In the genomic region with DNA sequence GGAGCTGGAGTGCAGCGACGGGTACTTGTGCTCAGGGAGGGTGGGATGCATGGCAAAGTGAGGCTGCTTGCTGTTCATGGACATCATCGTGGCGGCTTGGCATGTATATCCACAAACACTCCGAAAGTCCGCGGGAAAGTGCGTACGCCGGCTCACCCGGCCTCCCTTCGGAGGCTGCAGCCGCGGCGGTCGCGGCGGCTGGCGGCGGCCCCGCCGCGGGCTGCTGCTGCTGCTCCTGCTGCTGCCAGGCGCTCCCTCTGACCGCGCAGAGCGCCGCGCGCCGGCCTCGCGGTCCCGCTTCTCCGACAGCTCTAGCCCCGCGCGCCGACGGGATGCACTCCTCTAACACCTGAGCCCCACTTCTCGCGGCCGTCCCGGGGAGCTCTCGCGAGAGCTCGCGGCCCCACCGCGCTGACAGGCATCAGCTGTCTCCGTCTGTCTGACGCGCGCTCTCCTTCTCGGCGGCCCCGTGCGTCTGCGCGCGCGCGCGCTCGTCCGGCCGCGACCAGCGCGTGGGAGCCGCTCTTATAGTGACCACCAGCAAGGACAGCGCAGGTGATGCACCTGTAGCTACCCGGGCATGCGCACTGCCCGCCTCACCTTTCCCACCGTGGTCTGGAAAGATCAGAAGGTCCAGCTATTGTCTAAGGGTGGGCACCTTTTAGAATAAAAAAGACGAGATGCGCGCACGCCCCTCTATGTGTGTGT, we compare ENCODE assay signal across 8 cellular contexts. TPM values are rescaled to one million over a fixed set of nuclear protein-coding genes. Genes with fewer than 3 reads are reported as not detected.
A peak's percentile ranks its signal among the peaks of the same experiment; 100 is the strongest.
DNase-seq lines count a peak whose midpoint lies in the region; ATAC-seq and TF ChIP-seq lines count a peak whose summit lies in the region.

A gene with protein sequence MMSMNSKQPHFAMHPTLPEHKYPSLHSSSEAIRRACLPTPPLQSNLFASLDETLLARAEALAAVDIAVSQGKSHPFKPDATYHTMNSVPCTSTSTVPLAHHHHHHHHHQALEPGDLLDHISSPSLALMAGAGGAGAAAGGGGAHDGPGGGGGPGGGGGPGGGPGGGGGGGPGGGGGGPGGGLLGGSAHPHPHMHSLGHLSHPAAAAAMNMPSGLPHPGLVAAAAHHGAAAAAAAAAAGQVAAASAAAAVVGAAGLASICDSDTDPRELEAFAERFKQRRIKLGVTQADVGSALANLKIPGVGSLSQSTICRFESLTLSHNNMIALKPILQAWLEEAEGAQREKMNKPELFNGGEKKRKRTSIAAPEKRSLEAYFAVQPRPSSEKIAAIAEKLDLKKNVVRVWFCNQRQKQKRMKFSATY (minus strand): TSS at position 313 of the 708 bp plus-strand sequence. CDS start 226 bp downstream, at position 87.

- no peaks in the 10 kb centered on the region for H3K79me2 ChIP-seq in ACC112 (ENCODE audit: control insufficient read depth, insufficient read depth, low read length, unreplicated experiment)
- no peaks in the 10 kb centered on the region for H3K79me2 ChIP-seq in trophoblast cell (ENCODE audit: control insufficient read depth, insufficient read depth, low read length, poor library complexity)

- H2AFZ ChIP-seq in ACC112 (ENCODE audit: low read length, unreplicated experiment) (peak within 1 kb of the TSS; percentile 10), trophoblast cell (ENCODE audit: insufficient read depth, low read length, poor library complexity) (peak within 1 kb of the TSS; percentile 84)

- no peaks in the 10 kb centered on the region for H3K4me1 ChIP-seq in ACC112 (ENCODE audit: control insufficient read depth, insufficient read depth, low read length, unreplicated experiment)
- peaks cover 13 to 21% of the 10 kb centered on the region in 2 experiments for H3K4me1 ChIP-seq in trophoblast cell (ENCODE audit: control insufficient read depth in 1 of 2, insufficient read depth in 2 of 2, low read length in 2 of 2)

- H2BK12ac ChIP-seq in trophoblast cell (ENCODE audit: low read length), result no peak within 1 kb of the TSS

- H4K12ac ChIP-seq in trophoblast cell (ENCODE audit: low read depth, low read length), result no peak within 1 kb of the TSS

- H3K4me3 ChIP-seq in ACC112 (ENCODE audit: low read depth, low read length), result peak within 1 kb of the TSS; percentile 38; the same call in 1 of the 2 replicates
- no peak within 1 kb of the TSS for H3K4me3 ChIP-seq in fibroblast of mammary gland (ENCODE audit: control insufficient read depth, low read depth, low read length)
- H3K4me3 ChIP-seq in trophoblast cell (ENCODE audit: low read depth, low read length), result peak within 1 kb of the TSS; percentile 69

- H2BK120ac ChIP-seq in trophoblast cell (ENCODE audit: insufficient read depth, low read length, poor library complexity), result no peak within 1 kb of the TSS

- no peak within 1 kb of the TSS for H3K18ac ChIP-seq in trophoblast cell (ENCODE audit: low read length)

- DNase-seq in NCI-H345 (lab: John Stamatoyannopoulos, UW), result peak; percentile 95
- DNase-seq in activated CD4-positive, alpha-beta T cell treated with anti-CD3 and anti-CD28 coated beads, Interleukin-2, amount 50 U/mL, for 48 hours, result peak; percentile 71 to 75
- peak; percentile 30 for DNase-seq in fibroblast of mammary gland (ENCODE audit: low read depth)
- peak; percentile 11 to 45 for DNase-seq in trophoblast cell
- DNase-seq in SKM-1 (lab: John Stamatoyannopoulos, UW; ENCODE audit: unreplicated experiment), result no peak

- H4K8ac ChIP-seq in trophoblast cell (ENCODE audit: low read depth, low read length), result no peak within 1 kb of the TSS

- H3K27ac ChIP-seq in ACC112 (ENCODE audit: low read depth, low read length), result no peak within 1 kb of the TSS
- H3K27ac ChIP-seq in trophoblast cell (ENCODE audit: low read depth, low read length), result no peak within 1 kb of the TSS

- peaks cover 13% of the 10 kb centered on the region for H3K9me3 ChIP-seq in trophoblast cell (ENCODE audit: insufficient read depth, low read depth, low read length)

- no CpG with 5 or more reads among the region's 80 CpGs for WGBS in trophoblast cell (ENCODE audit: extremely low coverage, insufficient coverage, insufficient read length)

- ATAC-seq in GM19023 (IDR thresholded peaks at IDR 0.05; ENCODE audit: unreplicated experiment), result peak; percentile 84
- ATAC-seq in HG03139 (IDR thresholded peaks at IDR 0.05; ENCODE audit: unreplicated experiment), result peak; percentile 86

- H3K9ac ChIP-seq in trophoblast cell (ENCODE audit: low read length), result no peak within 1 kb of the TSS

- H3K36me3 ChIP-seq in ACC112 (ENCODE audit: insufficient read depth, low read length) (no peaks in the 10 kb centered on the region), trophoblast cell (ENCODE audit: control insufficient read depth in 1 of 2, insufficient read depth in 2 of 2, low read length in 2 of 2) (no peaks in the 10 kb centered on the region)

- peak within 1 kb of the TSS; percentile 75 for H3K4me2 ChIP-seq in trophoblast cell (ENCODE audit: low read length)

- H3K27me3 ChIP-seq in ACC112 (ENCODE audit: insufficient read depth, low read length), result peaks cover 96% of the 10 kb centered on the region
- H3K27me3 ChIP-seq in trophoblast cell (ENCODE audit: insufficient read depth, low read length), result peaks cover 87% of the 10 kb centered on the region

- H3K79me1 ChIP-seq in trophoblast cell (ENCODE audit: low read length), result no peaks in the 10 kb centered on the region

- TF ChIP-seq CTCF in fibroblast of mammary gland (conservative IDR thresholded peaks at IDR 0.05; ENCODE audit: control insufficient read depth, insufficient read depth, low read depth, low read length), result no peak

- no peak within 1 kb of the TSS for H3K14ac ChIP-seq in trophoblast cell (ENCODE audit: low read length)

- no peak within 1 kb of the TSS for H2AK5ac ChIP-seq in trophoblast cell (ENCODE audit: low read length)

- no peak within 1 kb of the TSS for H3K4ac ChIP-seq in trophoblast cell (ENCODE audit: low read depth, low read length)

- no peak within 1 kb of the TSS for H4K91ac ChIP-seq in trophoblast cell (ENCODE audit: low read depth, low read length)

- H3K23ac ChIP-seq in trophoblast cell (ENCODE audit: low read length), result no peak within 1 kb of the TSS

- H2BK5ac ChIP-seq in trophoblast cell (ENCODE audit: low read depth, low read length, poor library complexity), result no peak within 1 kb of the TSS

RNA-seq across cellular contexts. Expression of the gene that starts here (rescaled TPM):
- 0.07 and 0.08 TPM in 2 replicates for polyA plus RNA-seq in trophoblast cell (2013)
